Comparison of ENCODE assay signal across 1 cellular context in the genomic region with DNA sequence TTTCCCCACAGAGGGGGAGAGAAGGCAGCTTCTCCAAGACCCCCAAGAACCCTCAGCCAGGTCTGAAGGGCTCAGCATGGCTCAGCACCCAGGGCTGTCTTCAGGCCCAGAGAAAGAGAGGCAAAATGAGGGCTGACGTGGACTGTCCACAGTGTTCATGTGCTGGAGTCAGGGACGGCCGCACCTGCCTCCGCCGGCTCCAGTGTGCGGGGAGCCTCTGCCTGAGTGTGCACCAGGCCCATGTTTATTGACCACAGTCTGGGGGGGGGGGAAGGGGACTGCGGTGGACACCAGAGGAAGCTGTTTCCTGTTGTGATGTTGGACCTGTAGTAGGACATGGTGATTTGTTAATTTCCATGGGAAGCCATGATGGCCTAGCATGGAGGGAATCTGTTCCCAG.
TF ChIP-seq lines count a peak whose summit lies in the region.

No MANE protein-coding gene starts in this region.

TF ChIP-seq in HCT116, 20 proteins besides CTCF, POLR2A, EP300 and RAD21 (continued from another document):
- no peak for TF ChIP-seq EZH2 (IDR thresholded peaks at IDR 0.05)
- no peak for TF ChIP-seq REST (IDR thresholded peaks at IDR 0.05; ENCODE audit: low read depth)
- TF ChIP-seq SIN3A (IDR thresholded peaks at IDR 0.05; ENCODE audit: low read depth): no peak
- no peak for TF ChIP-seq SP1 (IDR thresholded peaks at IDR 0.05; ENCODE audit: low read depth)
- TF ChIP-seq MAX (IDR thresholded peaks at IDR 0.05): no peak
- TF ChIP-seq FOSL1 (IDR thresholded peaks at IDR 0.05; ENCODE audit: low read depth): no peak
- no peak for TF ChIP-seq TCF7L2 (IDR thresholded peaks at IDR 0.05; ENCODE audit: borderline replicate concordance, extremely low read depth, insufficient read depth, insufficient read length)
- no peak for TF ChIP-seq CBX3 (IDR thresholded peaks at IDR 0.05; ENCODE audit: low read depth)
- no peak for TF ChIP-seq POLR2AphosphoS5 (IDR thresholded peaks at IDR 0.05; ENCODE audit: low read depth, low read length)
